Comparison of ENCODE assay signal across 30 cellular contexts in the genomic region with DNA sequence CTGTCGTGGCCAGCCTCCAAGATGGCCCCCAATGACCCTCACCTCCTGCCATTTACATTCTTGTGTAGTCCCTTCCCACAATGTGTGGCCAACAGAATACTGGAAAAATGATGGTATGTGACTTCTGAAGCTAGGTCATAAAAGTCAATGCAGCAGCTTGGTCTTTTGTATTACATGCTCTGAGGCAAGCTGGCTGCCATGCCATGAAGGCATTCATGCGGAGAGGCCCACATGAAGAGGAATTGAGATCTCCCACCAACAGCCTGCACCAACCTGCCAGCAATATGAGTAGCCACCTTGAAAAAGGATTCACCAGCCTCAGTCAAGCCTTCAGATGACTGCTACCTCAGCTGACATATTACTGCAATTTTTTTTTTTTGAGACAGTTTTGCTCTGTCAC. TPM values are rescaled to one million over a fixed set of nuclear protein-coding genes. Genes with fewer than 3 reads are reported as not detected.
DNase-seq lines count a peak whose midpoint lies in the region; ATAC-seq, FAIRE-seq and TF ChIP-seq lines count a peak whose summit lies in the region.
"Had no signal": no experiment of that assay in that cellular context is flagged by ENCODE, and none has a peak within 500 bp of the region (broad histone marks: within the 10 kb centered on the region; RNA-seq: fewer than 3 reads in every experiment).

No MANE protein-coding gene starts in this region.

- no peak overlapping the region for H2AFZ ChIP-seq in GM23338

- 88 to 93% methylated on average over 2 of the region's 2 CpGs for WGBS in endodermal cell (ENCODE audit: insufficient coverage in 1 of 2, insufficient read length in 1 of 2), 2 experiments
- WGBS in sigmoid colon, 2 donors: 96 to 99% methylated on average over 2 of the region's 2 CpGs

- no peak for DNase-seq in GM23338 (ENCODE audit: low spot score)
- DNase-seq in RCC 7860 (ENCODE audit: low spot score): peak; percentile 80
- DNase-seq in endodermal cell: peak; percentile 11
- peak; percentile 34 for DNase-seq in sigmoid colon
- DNase-seq in activated effector memory CD4-positive, alpha-beta T cell treated with anti-CD3 and anti-CD28 coated beads, Interleukin-2, amount 50 U/mL, for 16 hours: no peak
- no peak for DNase-seq in cerebellar nuclear complex (lab: John Stamatoyannopoulos, UW)
- DNase-seq: activated CD4-positive, alpha-beta T cell treated with anti-CD3 and anti-CD28 coated beads, Interleukin-2, amount 50 U/mL, for 1 hour; activated CD4-positive, CD25-positive, alpha-beta regulatory T cell; activated gamma-delta T cell; activated T-cell treated with anti-CD3 and anti-CD28 coated beads, Interleukin-2, amount 50 U/mL, for 24 hours; C1 segment of cervical spinal cord; central memory CD4-positive, alpha-beta T cell; COR-L47; glutamatergic neuron; islet precursor cell; naive thymus-derived CD8-positive, alpha-beta T cell; NCI-H1417 treated with DMSO at 0.1 percent for 48 hours; NCI-H2081; NCI-H2227 treated with DMSO at 0.1 percent for 48 hours; NCI-H774; occipital lobe; stimulated activated CD4-positive, alpha-beta T cell treated with anti-CD3 and anti-CD28 coated beads, Interleukin-4, amount 100 ng/mL, for 1 hour; T-helper 1 cell had no signal

- H3K36me3 Mint-ChIP-seq in GM23338 (ENCODE audit: low read depth): no peaks in the 10 kb centered on the region
- peaks cover 4% of the 10 kb centered on the region for H3K36me3 Mint-ChIP-seq in endodermal cell (ENCODE audit: low read depth)

- peaks cover 13% of the 10 kb centered on the region for H3K4me1 ChIP-seq in GM23338 (ENCODE audit: insufficient read depth)
- H3K4me1 ChIP-seq in endodermal cell (ENCODE audit: control insufficient read depth, insufficient read depth, low read length): peaks cover 3% of the 10 kb centered on the region
- peaks cover 0 to 59% (median 43%) of the 10 kb centered on the region in 4 donors for H3K4me1 ChIP-seq in sigmoid colon

- H3K27ac ChIP-seq in GM23338 (ENCODE audit: low read depth): no peak overlapping the region
- H3K27ac ChIP-seq in endodermal cell (ENCODE audit: low read depth, low read length): no peak overlapping the region
- H3K27ac ChIP-seq in sigmoid colon: no peak overlapping the region
- H3K27ac ChIP-seq: prostate gland, SJSA1, tibial artery had no signal

- peaks cover 90% of the 10 kb centered on the region for H3K79me2 ChIP-seq in GM23338 (replicated peaks; ENCODE audit: insufficient read depth)

- H3K27ac Mint-ChIP-seq in GM23338 (0 out of 2 replicates have a peak overlapping the region, but pooled peaks have one; percentile 53), endodermal cell (no peak overlapping the region)
- H3K27ac Mint-ChIP-seq: activated T-cell treated with anti-CD3 and anti-CD28 coated beads, Interleukin-2, amount 50 U/mL, for 24 hours; dendritic cell treated with granulocyte-macrophage colony-stimulating factor and Interleukin-4, amounts not matched to agents 40 ng/mL and 50 ng/mL, for 4 days had no signal

- ATAC-seq in GM23338: no peak
- ATAC-seq in GM19463 (IDR thresholded peaks at IDR 0.05; ENCODE audit: unreplicated experiment): no peak
- ATAC-seq: naive thymus-derived CD8-positive, alpha-beta T cell had no signal

- H3K9me3 Mint-ChIP-seq in GM23338 (no peaks in the 10 kb centered on the region), endodermal cell (no peaks in the 10 kb centered on the region)
- H3K9me3 Mint-ChIP-seq: activated T-cell treated with anti-CD3 and anti-CD28 coated beads, Interleukin-2, amount 50 U/mL, for 24 hours; dendritic cell treated with granulocyte-macrophage colony-stimulating factor and Interleukin-4, amounts not matched to agents 40 ng/mL and 50 ng/mL, for 4 days; naive thymus-derived CD8-positive, alpha-beta T cell had no signal

- H3K36me3 ChIP-seq in GM23338 (ENCODE audit: insufficient read depth): no peaks in the 10 kb centered on the region
- no peaks in the 10 kb centered on the region for H3K36me3 ChIP-seq in endodermal cell (ENCODE audit: control insufficient read depth, insufficient read depth, low read length)
- H3K36me3 ChIP-seq in sigmoid colon: no peaks in the 10 kb centered on the region
- H3K36me3 ChIP-seq: prostate gland, tibial artery had no signal

- H3K4me2 ChIP-seq in GM23338: no peak overlapping the region

- H3K4me1 Mint-ChIP-seq in GM23338: peaks cover 15% of the 10 kb centered on the region
- peaks cover 12% of the 10 kb centered on the region for H3K4me1 Mint-ChIP-seq in endodermal cell

- intact Hi-C loops in sigmoid colon (cut with DNase I): loop anchor here (5.0 kb wide), 1 partner anchor 100 kb away; no protein-coding TSS in a partner anchor

- 0 out of 2 replicates have a peak, but pooled peaks cover 2% of the 10 kb centered on the region for H3F3A ChIP-seq in GM23338 (replicated peaks; ENCODE audit: low read depth)

- H3K9me2 ChIP-seq in GM23338 (ENCODE audit: insufficient read depth): no peaks in the 10 kb centered on the region

- H3K9ac ChIP-seq in endodermal cell (ENCODE audit: extremely low read depth, low read length, poor library complexity, severe bottlenecking): no peak overlapping the region

- H3K4me3 Mint-ChIP-seq in GM23338 (no peak overlapping the region), endodermal cell (no peak overlapping the region)
- H3K4me3 Mint-ChIP-seq: activated T-cell treated with anti-CD3 and anti-CD28 coated beads, Interleukin-2, amount 50 U/mL, for 24 hours; dendritic cell treated with granulocyte-macrophage colony-stimulating factor and Interleukin-4, amounts not matched to agents 40 ng/mL and 50 ng/mL, for 4 days had no signal

- H3K27me3 ChIP-seq in GM23338 (ENCODE audit: insufficient read depth) (no peaks in the 10 kb centered on the region), endodermal cell (ENCODE audit: control insufficient read depth, insufficient read depth, low read length, poor library complexity, severe bottlenecking) (no peaks in the 10 kb centered on the region), sigmoid colon (no peaks in the 10 kb centered on the region)
- H3K27me3 ChIP-seq: SJSA1, tibial artery had no signal

- TF ChIP-seq EP300 in sigmoid colon (IDR thresholded peaks at IDR 0.05): no peak

- TF ChIP-seq CTCF in GM23338 (conservative IDR thresholded peaks at IDR 0.05; ENCODE audit: low read depth in 2 of 2) (no peak), endodermal cell (conservative IDR thresholded peaks at IDR 0.05) (no peak), sigmoid colon (IDR thresholded peaks at IDR 0.05) (no peak)

- FAIRE-seq in RCC 7860 (lab: Jason Lieb, UNC): peak; percentile 74
- FAIRE-seq: H54 had no signal

- H4K20me1 ChIP-seq in GM23338 (replicated peaks; ENCODE audit: insufficient read depth): peaks cover 39% of the 10 kb centered on the region

- H3K27me3 Mint-ChIP-seq in GM23338 (ENCODE audit: insufficient read depth, low read depth, poor library complexity) (peaks cover 3% of the 10 kb centered on the region), endodermal cell (ENCODE audit: insufficient read depth) (no peaks in the 10 kb centered on the region)
- H3K27me3 Mint-ChIP-seq: activated T-cell treated with anti-CD3 and anti-CD28 coated beads, Interleukin-2, amount 50 U/mL, for 24 hours; dendritic cell treated with granulocyte-macrophage colony-stimulating factor and Interleukin-4, amounts not matched to agents 40 ng/mL and 50 ng/mL, for 4 days; naive thymus-derived CD8-positive, alpha-beta T cell had no signal

- no peak overlapping the region for H3K4me3 ChIP-seq in GM23338
- H3K4me3 ChIP-seq in endodermal cell (ENCODE audit: low read length): no peak overlapping the region
- no peak overlapping the region for H3K4me3 ChIP-seq in sigmoid colon
- H3K4me3 ChIP-seq: prostate gland, SJSA1, tibial artery had no signal

- H3K9me3 ChIP-seq in endodermal cell (ENCODE audit: control insufficient read depth, low read length) (no peaks in the 10 kb centered on the region), sigmoid colon (no peaks in the 10 kb centered on the region)
- H3K9me3 ChIP-seq: prostate gland, SJSA1, tibial artery had no signal

- no peak for TF ChIP-seq POLR2A in sigmoid colon (IDR thresholded peaks at IDR 0.05)

TF ChIP-seq in GM23338, 12 proteins besides CTCF, POLR2A, EP300 and RAD21:
- TF ChIP-seq EZH2phosphoT487 (IDR thresholded peaks at IDR 0.05; ENCODE audit: unreplicated experiment) (no peak), JUNB (IDR thresholded peaks at IDR 0.05; ENCODE audit: unreplicated experiment) (no peak)
TF ChIP-seq in GM23338: peak in this region for 0.

RNA-seq across cellular contexts. Expression of a gene that starts 4.6 kb away (rescaled TPM):
- total RNA-seq in GM23338 (2014; rRNA removed; shearing (Covaris generic)): 85.2 and 92.4 TPM in 2 replicates
- polyA plus RNA-seq in GM23338 (2016; fragmentation: Nextera tagmentation; extraction: Ambion mirVana) (18.1 and 19.3 TPM in 2 replicates), sigmoid colon (10 to 100 TPM; 10.8 to 29.2 (median 10.9) TPM)
- total RNA-seq in endodermal cell (10 to 100 TPM; 43.3 to 44.7 TPM), sigmoid colon (100 to 1,000 TPM in 1 of 4 donors, 10 to 100 TPM in 3; 19.6 to 104 (median 72.1) TPM)
- 24.1 TPM for polyA plus RNA-seq in endodermal cell (2013, experiment 1 of 2)
- polyA plus RNA-seq in endodermal cell (2013, experiment 2 of 2): 25.4 TPM

RNA-seq across cellular contexts. Expression of a gene that starts 47.4 kb away (rescaled TPM):
- 0.27 and 2.4 TPM in 2 replicates for total RNA-seq in GM23338 (2014; rRNA removed; shearing (Covaris generic))
- 0.83 and 0.91 TPM in 2 replicates for polyA plus RNA-seq in GM23338 (2016; fragmentation: Nextera tagmentation; extraction: Ambion mirVana)
- total RNA-seq in endodermal cell: under 1 TPM in 1 of 2 donors, not detected in 1; 0.53 TPM
- polyA plus RNA-seq in endodermal cell (2013, experiment 1 of 2): 10.9 TPM
- 15.6 TPM for polyA plus RNA-seq in endodermal cell (2013, experiment 2 of 2)
- total RNA-seq in sigmoid colon: under 1 TPM in 1 of 4 donors, not detected in 3; 0.28 TPM
- polyA plus RNA-seq in sigmoid colon: under 1 TPM in 2 of 3 donors, not detected in 1; 0.44 to 0.60 TPM
- total RNA-seq: mononuclear cell; naive thymus-derived CD8-positive, alpha-beta T cell; SJSA1 had no signal

Comparison
In these comparisons a context has a peak if more than half of its experiments do, and no peak if none do; other contexts are left out.
1. DNase-seq: peak in RCC 7860 (single experiment), endodermal cell (single experiment) and sigmoid colon (single experiment); none in GM23338 (single experiment), activated effector memory CD4-positive, alpha-beta T cell treated with anti-CD3 and anti-CD28 coated beads, Interleukin-2, amount 50 U/mL, for 16 hours (single experiment) and cerebellar nuclear complex (0 of 2).